ENCODE assay signal across 10 cellular contexts in the genomic region with DNA sequence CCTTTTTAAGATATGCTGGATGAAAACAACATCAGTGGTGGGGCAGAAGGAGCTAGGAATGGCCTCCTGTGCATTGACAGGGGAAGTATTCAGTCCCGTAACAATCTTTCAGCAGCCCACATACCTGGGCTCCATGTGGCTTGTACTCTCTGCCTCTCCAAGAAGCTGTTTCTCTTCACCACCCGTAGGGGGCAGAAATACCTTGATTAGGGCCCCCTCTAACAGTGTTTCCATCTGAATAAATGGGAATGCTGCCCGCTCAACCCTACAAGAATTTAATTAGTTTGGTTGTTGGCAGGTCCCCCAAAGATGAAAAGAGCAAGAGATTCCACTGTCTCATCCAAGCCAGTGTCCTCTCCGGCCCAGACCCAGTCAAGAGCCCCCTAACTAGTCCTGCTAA.
DNase-seq lines count a peak whose midpoint lies in the region; ATAC-seq and TF ChIP-seq lines count a peak whose summit lies in the region.
"Had no signal": no experiment of that assay in that cellular context is flagged by ENCODE, and none has a peak within 500 bp of the region (broad histone marks: within the 10 kb centered on the region; RNA-seq: fewer than 3 reads in every experiment).

No MANE protein-coding gene starts in this region.

- no peaks in the 10 kb centered on the region for H3K27me3 Mint-ChIP-seq in chondrocyte (ENCODE audit: low read depth)

- no peak overlapping the region for H3K4me3 Mint-ChIP-seq in chondrocyte (ENCODE audit: unreplicated experiment)
- no peak overlapping the region for H3K4me3 Mint-ChIP-seq in stimulated activated effector memory CD8-positive, alpha-beta T cell treated with anti-CD3 and anti-CD28 coated beads, Interleukin-12 subunit alpha, Interleukin-12 subunit beta, amount 100 ng/mL, for 72 hours
- H3K4me3 Mint-ChIP-seq: CD8-positive, alpha-beta T cell; T-helper 1 cell treated with Interleukin-12 subunit alpha and Interleukin-12 subunit beta and Interleukin-4 antibody, amounts not matched to agents 30 μg/mL and 1 μg/mL, for 36 hours had no signal

- no peak overlapping the region for H3K27ac Mint-ChIP-seq in chondrocyte (ENCODE audit: unreplicated experiment)
- H3K27ac Mint-ChIP-seq in stimulated activated effector memory CD8-positive, alpha-beta T cell treated with anti-CD3 and anti-CD28 coated beads, Interleukin-12 subunit alpha, Interleukin-12 subunit beta, amount 100 ng/mL, for 72 hours, result no peak overlapping the region
- H3K27ac Mint-ChIP-seq: CD8-positive, alpha-beta T cell; T-helper 1 cell treated with Interleukin-12 subunit alpha and Interleukin-12 subunit beta and Interleukin-4 antibody, amounts not matched to agents 30 μg/mL and 1 μg/mL, for 36 hours had no signal

- ATAC-seq in stimulated activated effector memory CD8-positive, alpha-beta T cell treated with anti-CD3 and anti-CD28 coated beads, Interleukin-12 subunit alpha, Interleukin-12 subunit beta, amount 100 ng/mL, for 72 hours, result peak; percentile 56
- ATAC-seq: CD8-positive, alpha-beta T cell had no signal

- H3K36me3 Mint-ChIP-seq in chondrocyte (ENCODE audit: low read depth), result no peaks in the 10 kb centered on the region
- H3K36me3 Mint-ChIP-seq in stimulated activated effector memory CD8-positive, alpha-beta T cell treated with anti-CD3 and anti-CD28 coated beads, Interleukin-12 subunit alpha, Interleukin-12 subunit beta, amount 100 ng/mL, for 72 hours, result peaks cover 4% of the 10 kb centered on the region
- H3K36me3 Mint-ChIP-seq: CD8-positive, alpha-beta T cell had no signal

- no peak overlapping the region for H3K4me3 ChIP-seq in NB4 (ENCODE audit: low read depth, low read length)

- TF ChIP-seq POLR2A in NB4 (IDR thresholded peaks at IDR 0.05; ENCODE audit: extremely low read depth, insufficient read length), result no peak

- H3K4me1 Mint-ChIP-seq in chondrocyte (ENCODE audit: low read depth), result no peaks in the 10 kb centered on the region
- peaks cover 36% of the 10 kb centered on the region for H3K4me1 Mint-ChIP-seq in stimulated activated effector memory CD8-positive, alpha-beta T cell treated with anti-CD3 and anti-CD28 coated beads, Interleukin-12 subunit alpha, Interleukin-12 subunit beta, amount 100 ng/mL, for 72 hours

- peak; percentile 80 for TF ChIP-seq CTCF in NB4 (IDR thresholded peaks at IDR 0.05; ENCODE audit: low read depth, low read length)
- peak; percentile 66 for TF ChIP-seq CTCF in chondrocyte (IDR thresholded peaks at IDR 0.05)

- H3K9me3 Mint-ChIP-seq in chondrocyte (ENCODE audit: low read depth), result peaks cover 5% of the 10 kb centered on the region
- H3K9me3 Mint-ChIP-seq in stimulated activated effector memory CD8-positive, alpha-beta T cell treated with anti-CD3 and anti-CD28 coated beads, Interleukin-12 subunit alpha, Interleukin-12 subunit beta, amount 100 ng/mL, for 72 hours, result peaks cover 3% of the 10 kb centered on the region
- H3K9me3 Mint-ChIP-seq: CD8-positive, alpha-beta T cell; T-helper 1 cell treated with Interleukin-12 subunit alpha and Interleukin-12 subunit beta and Interleukin-4 antibody, amounts not matched to agents 30 μg/mL and 1 μg/mL, for 36 hours had no signal

- DNase-seq in NOMO-1 (lab: John Stamatoyannopoulos, UW; ENCODE audit: unreplicated experiment in 2 of 2), result peak; percentile 10 to 30
- no peak for DNase-seq in NOMO-1 treated with dmso at 0.1 percent for 144 hours (lab: John Stamatoyannopoulos, UW; ENCODE audit: unreplicated experiment)
- peak; percentile 74 for DNase-seq in NB4 (ENCODE audit: low read depth)
- no peak for DNase-seq in chondrocyte (ENCODE audit: low spot score)
- no peak for DNase-seq in stimulated activated effector memory CD8-positive, alpha-beta T cell treated with anti-CD3 and anti-CD28 coated beads, Interleukin-12 subunit alpha, Interleukin-12 subunit beta, amount 100 ng/mL, for 72 hours (ENCODE audit: low spot score in 2 of 2)
- DNase-seq in stimulated activated CD4-positive, alpha-beta T cell treated with anti-CD3 and anti-CD28 coated beads, Interleukin-2, amount 100 ng/mL, for 48 hours, result no peak
- DNase-seq in NCI-H2196 treated with DMSO at 0.1 percent for 48 hours (lab: John Stamatoyannopoulos, UW; ENCODE audit: unreplicated experiment), result no peak
- no peak for DNase-seq in NCI-H2227 (lab: John Stamatoyannopoulos, UW; ENCODE audit: unreplicated experiment)
- DNase-seq: CD8-positive, alpha-beta T cell had no signal

Comparison
In these comparisons a context has a peak if more than half of its experiments do, and no peak if none do; other contexts are left out.
1. DNase-seq: peak in NOMO-1 (2 of 2) and NB4 (single experiment); none in NOMO-1 treated with dmso at 0.1 percent for 144 hours (single experiment), chondrocyte (single experiment), stimulated activated effector memory CD8-positive, alpha-beta T cell treated with anti-CD3 and anti-CD28 coated beads, Interleukin-12 subunit alpha, Interleukin-12 subunit beta, amount 100 ng/mL, for 72 hours (0 of 2), stimulated activated CD4-positive, alpha-beta T cell treated with anti-CD3 and anti-CD28 coated beads, Interleukin-2, amount 100 ng/mL, for 48 hours (0 of 2), NCI-H2196 treated with DMSO at 0.1 percent for 48 hours (single experiment) and NCI-H2227 (single experiment).